ENCODE assay signal across 18 cellular contexts in the genomic region with DNA sequence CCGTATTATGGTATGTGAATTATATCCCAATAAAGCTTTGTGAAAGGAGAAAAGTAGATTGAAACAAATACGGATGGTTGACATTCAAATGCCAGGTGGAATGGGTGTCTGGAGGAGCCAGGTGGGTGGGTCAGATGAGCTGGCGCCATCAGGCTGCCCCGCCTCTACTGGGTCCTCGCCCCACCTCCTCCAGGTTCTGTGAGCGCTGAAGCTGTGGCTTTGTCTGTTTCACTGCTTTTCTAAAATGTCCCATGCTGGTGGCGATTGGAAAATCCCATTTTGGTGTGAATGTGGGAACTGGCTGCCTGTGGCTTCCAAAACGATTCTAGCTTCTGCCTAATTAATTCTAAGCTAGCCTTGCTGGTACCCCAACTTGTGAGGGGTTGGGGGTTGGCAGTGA. TPM values are rescaled to one million over a fixed set of nuclear protein-coding genes. Genes with fewer than 3 reads are reported as not detected.
DNase-seq lines count a peak whose midpoint lies in the region; ATAC-seq and TF ChIP-seq lines count a peak whose summit lies in the region.
"Had no signal": no experiment of that assay in that cellular context is flagged by ENCODE, and none has a peak within 500 bp of the region (broad histone marks: within the 10 kb centered on the region; RNA-seq: fewer than 3 reads in every experiment).

No MANE protein-coding gene starts in this region.

- peaks cover 44% of the 10 kb centered on the region for H3K9me3 Mint-ChIP-seq in WTC11

- H3K27ac Mint-ChIP-seq in WTC11: no peak overlapping the region

- TF ChIP-seq CTCF in WTC11 (IDR thresholded peaks at IDR 0.05): no peak
- no peak for TF ChIP-seq CTCF in upper lobe of right lung (IDR thresholded peaks at IDR 0.05)
- TF ChIP-seq CTCF in OCI-LY7 (conservative IDR thresholded peaks at IDR 0.05; ENCODE audit: low read length): no peak

- H3K4me1 Mint-ChIP-seq in WTC11: peaks cover 5% of the 10 kb centered on the region

- no peaks in the 10 kb centered on the region; the same call in 1 of the 2 replicates for H3K27me3 Mint-ChIP-seq in WTC11 (ENCODE audit: low read depth)
- H3K27me3 Mint-ChIP-seq: CD4-positive, CD25-positive, alpha-beta regulatory T cell had no signal

- no peaks in the 10 kb centered on the region for H4K20me1 ChIP-seq in OCI-LY7 (ENCODE audit: insufficient read depth, low read length)

- intact Hi-C loops in upper lobe of right lung (cut with DNase I): no loop called here
- intact Hi-C loops in OCI-LY7 (cut with micrococcal nuclease; ENCODE audit: unreplicated experiment): no loop called here

- no TSS peak for BruUV-seq in OCI-LY7 (replicated peaks; lab: Mats Ljungman, UMichigan)

- H3K36me3 ChIP-seq in H7 (replicated peaks; ENCODE audit: control insufficient read depth, insufficient read depth, low read length) (no peaks in the 10 kb centered on the region), upper lobe of right lung (no peaks in the 10 kb centered on the region), OCI-LY7 (ENCODE audit: insufficient read depth, low read length) (peaks cover 68% of the 10 kb centered on the region)

- H3K9me2 ChIP-seq in OCI-LY7 (ENCODE audit: insufficient read depth, low read length): no peaks in the 10 kb centered on the region

- H3K27me3 ChIP-seq in H7 (ENCODE audit: control insufficient read depth, insufficient read depth, low read length) (no peaks in the 10 kb centered on the region), upper lobe of right lung (no peaks in the 10 kb centered on the region)

- no peak overlapping the region for H3K4me3 Mint-ChIP-seq in WTC11
- H3K4me3 Mint-ChIP-seq: CD4-positive, CD25-positive, alpha-beta regulatory T cell had no signal

- H3K27ac ChIP-seq in upper lobe of right lung (no peak overlapping the region), OCI-LY7 (ENCODE audit: low read depth, low read length, poor library complexity, severe bottlenecking) (no peak overlapping the region)
- H3K27ac ChIP-seq: RWPE1 had no signal

- no peak overlapping the region for H3K4me3 ChIP-seq in H7 (ENCODE audit: insufficient read depth, low read depth, low read length)
- H3K4me3 ChIP-seq in upper lobe of right lung: no peak overlapping the region
- no peak overlapping the region for H3K4me3 ChIP-seq in OCI-LY7 (ENCODE audit: low read depth, low read length, poor library complexity, severe bottlenecking)

- DNase-seq in H7: peak; percentile 80
- no peak for DNase-seq in WTC11 (ENCODE audit: low spot score)
- DNase-seq in iPS-NIHi7 (ENCODE audit: extremely low spot score): peak; percentile 56
- peak; percentile 60 for DNase-seq in upper lobe of right lung
- DNase-seq in OCI-LY7 (ENCODE audit: low spot score): no peak
- DNase-seq: CD4-positive, CD25-positive, alpha-beta regulatory T cell; KG1; MM.1S; NCI-H2029; NCI-H446; NCI-H526; NCI-H82; NK-92 treated with Interleukin-12 subunit alpha and Interleukin-12 subunit beta, amount 100 ng/mL, for 24 hours; SHP77 treated with DMSO at 0.1 percent for 48 hours had no signal

- H3K4me2 ChIP-seq in OCI-LY7 (ENCODE audit: low read length): no peak overlapping the region

- CTCF ChIA-PET in WTC11 (lab: Charles Lee) (interaction anchor here (1.0 kb wide), 1 partner anchor 13 kb away, joined by 4 read pairs; no protein-coding TSS in a partner anchor), OCI-LY7 (lab: Charles Lee; ENCODE audit: unreplicated experiment) (interaction anchor here (0.7 to 1.9 kb wide), 5 partner anchors 9 to 92 kb away, joined by 4 to 5 read pairs (median 4); no protein-coding TSS in a partner anchor)

- no peak overlapping the region for H2AFZ ChIP-seq in OCI-LY7 (ENCODE audit: low read length)

- H3K4me1 ChIP-seq in upper lobe of right lung (peaks cover 12% of the 10 kb centered on the region), OCI-LY7 (ENCODE audit: insufficient read depth, low read length, poor library complexity, severe bottlenecking) (peaks cover 84% of the 10 kb centered on the region)

- POLR2A ChIA-PET in WTC11 (lab: Charles Lee) (no interaction called here), OCI-LY7 (lab: Charles Lee) (interaction anchor here (0.9 to 11.3 kb wide), 6 partner anchors 9 to 90 kb away, joined by 3 to 180 read pairs (median 8); no protein-coding TSS in a partner anchor)

- H3K9me3 ChIP-seq in upper lobe of right lung: no peaks in the 10 kb centered on the region
- no peaks in the 10 kb centered on the region for H3K9me3 ChIP-seq in OCI-LY7 (ENCODE audit: low read length)

- H3K79me2 ChIP-seq in OCI-LY7 (ENCODE audit: insufficient read depth, low read depth, low read length): peaks cover 20% of the 10 kb centered on the region; the same call in 1 of the 2 replicates

- peaks cover 48% of the 10 kb centered on the region for H3K36me3 Mint-ChIP-seq in WTC11

- ATAC-seq in WTC11: peak; percentile 42; the same call in 1 of the 2 replicates
- ATAC-seq in upper lobe of right lung: no peak
- no peak for ATAC-seq in GM21515 (IDR thresholded peaks at IDR 0.05; ENCODE audit: unreplicated experiment)
- ATAC-seq in HG03378 (IDR thresholded peaks at IDR 0.05; ENCODE audit: unreplicated experiment): no peak
- ATAC-seq: Panc1 had no signal

TF ChIP-seq in WTC11, 78 proteins besides CTCF, POLR2A, EP300 and RAD21:
- TF ChIP-seq, protein P1, sequence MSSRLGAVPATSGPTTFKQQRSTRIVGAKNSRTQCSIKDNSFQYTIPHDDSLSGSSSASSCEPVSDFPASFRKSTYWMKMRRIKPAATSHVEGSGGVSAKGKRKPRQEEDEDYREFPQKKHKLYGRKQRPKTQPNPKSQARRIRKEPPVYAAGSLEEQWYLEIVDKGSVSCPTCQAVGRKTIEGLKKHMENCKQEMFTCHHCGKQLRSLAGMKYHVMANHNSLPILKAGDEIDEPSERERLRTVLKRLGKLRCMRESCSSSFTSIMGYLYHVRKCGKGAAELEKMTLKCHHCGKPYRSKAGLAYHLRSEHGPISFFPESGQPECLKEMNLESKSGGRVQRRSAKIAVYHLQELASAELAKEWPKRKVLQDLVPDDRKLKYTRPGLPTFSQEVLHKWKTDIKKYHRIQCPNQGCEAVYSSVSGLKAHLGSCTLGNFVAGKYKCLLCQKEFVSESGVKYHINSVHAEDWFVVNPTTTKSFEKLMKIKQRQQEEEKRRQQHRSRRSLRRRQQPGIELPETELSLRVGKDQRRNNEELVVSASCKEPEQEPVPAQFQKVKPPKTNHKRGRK (CRISPR knock-in tag; IDR thresholded peaks at IDR 0.05; ENCODE audit: borderline replicate concordance): no peak
- TF ChIP-seq, protein P2, sequence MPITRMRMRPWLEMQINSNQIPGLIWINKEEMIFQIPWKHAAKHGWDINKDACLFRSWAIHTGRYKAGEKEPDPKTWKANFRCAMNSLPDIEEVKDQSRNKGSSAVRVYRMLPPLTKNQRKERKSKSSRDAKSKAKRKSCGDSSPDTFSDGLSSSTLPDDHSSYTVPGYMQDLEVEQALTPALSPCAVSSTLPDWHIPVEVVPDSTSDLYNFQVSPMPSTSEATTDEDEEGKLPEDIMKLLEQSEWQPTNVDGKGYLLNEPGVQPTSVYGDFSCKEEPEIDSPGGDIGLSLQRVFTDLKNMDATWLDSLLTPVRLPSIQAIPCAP (CRISPR knock-in tag; IDR thresholded peaks at IDR 0.05): no peak
- TF ChIP-seq, protein P3, sequence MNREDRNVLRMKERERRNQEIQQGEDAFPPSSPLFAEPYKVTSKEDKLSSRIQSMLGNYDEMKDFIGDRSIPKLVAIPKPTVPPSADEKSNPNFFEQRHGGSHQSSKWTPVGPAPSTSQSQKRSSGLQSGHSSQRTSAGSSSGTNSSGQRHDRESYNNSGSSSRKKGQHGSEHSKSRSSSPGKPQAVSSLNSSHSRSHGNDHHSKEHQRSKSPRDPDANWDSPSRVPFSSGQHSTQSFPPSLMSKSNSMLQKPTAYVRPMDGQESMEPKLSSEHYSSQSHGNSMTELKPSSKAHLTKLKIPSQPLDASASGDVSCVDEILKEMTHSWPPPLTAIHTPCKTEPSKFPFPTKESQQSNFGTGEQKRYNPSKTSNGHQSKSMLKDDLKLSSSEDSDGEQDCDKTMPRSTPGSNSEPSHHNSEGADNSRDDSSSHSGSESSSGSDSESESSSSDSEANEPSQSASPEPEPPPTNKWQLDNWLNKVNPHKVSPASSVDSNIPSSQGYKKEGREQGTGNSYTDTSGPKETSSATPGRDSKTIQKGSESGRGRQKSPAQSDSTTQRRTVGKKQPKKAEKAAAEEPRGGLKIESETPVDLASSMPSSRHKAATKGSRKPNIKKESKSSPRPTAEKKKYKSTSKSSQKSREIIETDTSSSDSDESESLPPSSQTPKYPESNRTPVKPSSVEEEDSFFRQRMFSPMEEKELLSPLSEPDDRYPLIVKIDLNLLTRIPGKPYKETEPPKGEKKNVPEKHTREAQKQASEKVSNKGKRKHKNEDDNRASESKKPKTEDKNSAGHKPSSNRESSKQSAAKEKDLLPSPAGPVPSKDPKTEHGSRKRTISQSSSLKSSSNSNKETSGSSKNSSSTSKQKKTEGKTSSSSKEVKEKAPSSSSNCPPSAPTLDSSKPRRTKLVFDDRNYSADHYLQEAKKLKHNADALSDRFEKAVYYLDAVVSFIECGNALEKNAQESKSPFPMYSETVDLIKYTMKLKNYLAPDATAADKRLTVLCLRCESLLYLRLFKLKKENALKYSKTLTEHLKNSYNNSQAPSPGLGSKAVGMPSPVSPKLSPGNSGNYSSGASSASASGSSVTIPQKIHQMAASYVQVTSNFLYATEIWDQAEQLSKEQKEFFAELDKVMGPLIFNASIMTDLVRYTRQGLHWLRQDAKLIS (CRISPR knock-in tag; IDR thresholded peaks at IDR 0.05; ENCODE audit: borderline replicate concordance): no peak
- TF ChIP-seq ZNF263 (CRISPR knock-in tag; IDR thresholded peaks at IDR 0.05; ENCODE audit: low read depth): no peak
- TF ChIP-seq ZNF396 (CRISPR knock-in tag; IDR thresholded peaks at IDR 0.05; ENCODE audit: borderline replicate concordance): no peak
- TF ChIP-seq SP1 (CRISPR knock-in tag; conservative IDR thresholded peaks at IDR 0.05): no peak
- TF ChIP-seq FOXK1 (CRISPR knock-in tag; IDR thresholded peaks at IDR 0.05): no peak

RNA-seq across cellular contexts. Expression of a gene that starts 16.5 kb away (rescaled TPM):
- total RNA-seq in H7 (2014; rRNA removed; shearing (Covaris generic)): 30.7 and 42.1 TPM in 2 replicates
- 37.2 to 41.4 TPM (median 38.5 TPM) in 3 replicates for total RNA-seq in WTC11 (2021)
- total RNA-seq in upper lobe of right lung: 61.2 TPM
- 133 and 149 TPM in 2 replicates for total RNA-seq in OCI-LY7 (2014; rRNA removed; shearing (Covaris generic))
- total RNA-seq in OCI-LY7 (2022): 171 and 215 TPM in 2 replicates

Comparison
In these comparisons a context has a peak if more than half of its experiments do, and no peak if none do; other contexts are left out.
1. DNase-seq: peak in H7 (single experiment), iPS-NIHi7 (single experiment) and upper lobe of right lung (single experiment); none in WTC11 (single experiment) and OCI-LY7 (single experiment).